8 cellular contexts compared by ENCODE assay signal in genomic region chr7:100407285-100408180, GRCh38. TPM values are rescaled to one million over a fixed set of nuclear protein-coding genes. Genes with fewer than 3 reads are reported as not detected.
DNase-seq lines count a peak whose midpoint lies in the region; ATAC-seq and TF ChIP-seq lines count a peak whose summit lies in the region.

No MANE protein-coding gene starts in this region.

- intact Hi-C loops in prostate gland (cut with DNase I) = no loop called here

- WGBS in prostate gland = 56% methylated on average over 12 of the region's 12 CpGs

- H3K27me3 ChIP-seq in prostate gland (replicated peaks; ENCODE audit: insufficient read depth) = no peaks in the 10 kb centered on the region

- H3K9me3 ChIP-seq in prostate gland = no peaks in the 10 kb centered on the region

- no peaks in the 10 kb centered on the region for H3K4me1 ChIP-seq in prostate gland (replicated peaks)

- DNase-seq in DMS153 treated with DMSO at 0.1 percent for 48 hours (lab: John Stamatoyannopoulos, UW; ENCODE audit: unreplicated experiment) = peak; percentile 3
- no peak for DNase-seq in DMS153 (lab: John Stamatoyannopoulos, UW)
- peak; percentile 83 for DNase-seq in NCI-H82 (lab: John Stamatoyannopoulos, UW)
- peak; percentile 49 to 51 for DNase-seq in activated T-cell treated with anti-CD3 and anti-CD28 coated beads, Interleukin-2, amount 50 U/mL, for 48 hours
- DNase-seq in foreskin melanocyte = peak; percentile 42
- DNase-seq in prostate gland (ENCODE audit: low spot score) = peak; percentile 44

- no peak for TF ChIP-seq POLR2A in prostate gland (IDR thresholded peaks at IDR 0.05)

- peak; percentile 56 for ATAC-seq in HG02678 (IDR thresholded peaks at IDR 0.05; ENCODE audit: unreplicated experiment)
- no peak for ATAC-seq in HG02840 (IDR thresholded peaks at IDR 0.05; ENCODE audit: low FRiP score, unreplicated experiment)

- peak in 3 of 4 experiments; percentile 41 to 74 (median 64) for TF ChIP-seq CTCF in prostate gland (IDR thresholded peaks at IDR 0.05)

- no peaks in the 10 kb centered on the region for H3K36me3 ChIP-seq in prostate gland

- H3K4me3 ChIP-seq in prostate gland = no peak overlapping the region

- H3K27ac ChIP-seq in prostate gland = no peak overlapping the region

RNA-seq across cellular contexts. Expression of gene ZCWPW1, which starts 21.0 kb away (rescaled TPM):
- 10 to 100 TPM in 1 of 2 donors, 1 to 10 TPM in 1; 5.5 to 34.6 TPM for total RNA-seq in prostate gland

RNA-seq across cellular contexts. Expression of gene MEPCE, which starts 22.1 kb away (rescaled TPM):
- total RNA-seq in prostate gland = 10 to 100 TPM; 24.2 to 62.8 TPM

RNA-seq across cellular contexts. Expression of gene PPP1R35, which starts 28.8 kb away (rescaled TPM):
- total RNA-seq in prostate gland = 10 to 100 TPM; 44.1 to 60.5 TPM

RNA-seq across cellular contexts. Expression of gene PILRA, which starts 34.2 kb away (rescaled TPM):
- total RNA-seq in prostate gland = 10 to 100 TPM in 1 of 2 donors, 1 to 10 TPM in 1; 4.9 to 11.9 TPM

RNA-seq across cellular contexts. Expression of gene PILRB, which starts 49.6 kb away (rescaled TPM):
- total RNA-seq in prostate gland = 100 to 1,000 TPM in 1 of 2 donors, 10 to 100 TPM in 1; 72.4 to 120 TPM
